Comparison of ENCODE assay signal across 2 cellular contexts in genomic region chr19:29967623-29968022, GRCh38.
TF ChIP-seq lines count a peak whose summit lies in the region.

No MANE protein-coding gene starts in this region.

TF ChIP-seq in HEK293, 187 proteins besides CTCF, POLR2A, EP300 and RAD21 (continued from another document):
- TF ChIP-seq PRDM10 (tag by site-specific recombination; IDR thresholded peaks at IDR 0.05) (0 out of 2 replicates have a peak, but pooled peaks have one; percentile 19), MYNN (tag by site-specific recombination; IDR thresholded peaks at IDR 0.05; ENCODE audit: borderline replicate concordance) (no peak), ZBTB26 (tag by site-specific recombination; optimal IDR thresholded peaks at IDR 0.05) (peak; percentile 5), ZNF785 (tag by site-specific recombination; IDR thresholded peaks at IDR 0.05) (no peak), ZBTB44 (tag by site-specific recombination; IDR thresholded peaks at IDR 0.05) (peak; percentile 23; the same call in 1 of the 2 replicates), FEZF1 (tag by site-specific recombination; IDR thresholded peaks at IDR 0.05) (peak; percentile 75), ZNF366 (tag by site-specific recombination; conservative IDR thresholded peaks at IDR 0.05) (peak; percentile 37), ZSCAN30 (tag by site-specific recombination; IDR thresholded peaks at IDR 0.05) (0 out of 2 replicates have a peak, but pooled peaks have one; percentile 35), ZNF19 (tag by site-specific recombination; IDR thresholded peaks at IDR 0.05; ENCODE audit: low read depth) (no peak), ZNF580 (tag by site-specific recombination; IDR thresholded peaks at IDR 0.05) (0 out of 2 replicates have a peak, but pooled peaks have one; percentile 38), MZF1 (tag by site-specific recombination; IDR thresholded peaks at IDR 0.05; ENCODE audit: borderline replicate concordance) (peak; percentile 82; the same call in 1 of the 2 replicates), ZNF114 (tag by site-specific recombination; IDR thresholded peaks at IDR 0.05) (no peak), ATF2 (tag by site-specific recombination; IDR thresholded peaks at IDR 0.05; ENCODE audit: low read depth) (no peak), ELK4 (IDR thresholded peaks at IDR 0.05; ENCODE audit: borderline replicate concordance, low read depth, low read length) (no peak), ZNF76 (tag by site-specific recombination; IDR thresholded peaks at IDR 0.05; ENCODE audit: borderline replicate concordance, low read depth) (no peak), ZEB2 (tag by site-specific recombination; IDR thresholded peaks at IDR 0.05) (0 out of 2 replicates have a peak, but pooled peaks have one; percentile 31), ZBTB17 (tag by site-specific recombination; IDR thresholded peaks at IDR 0.05) (peak; percentile 34; the same call in 1 of the 2 replicates), ZNF561 (tag by site-specific recombination; IDR thresholded peaks at IDR 0.05; ENCODE audit: borderline replicate concordance) (no peak), ZNF132 (tag by site-specific recombination; IDR thresholded peaks at IDR 0.05; ENCODE audit: borderline replicate concordance) (no peak)

TF ChIP-seq in SK-N-SH treated with all-trans-retinoic acid at 6 μM for 48 hours, 23 proteins besides CTCF, POLR2A, EP300 and RAD21 (continued from another document):
- TF ChIP-seq PATZ1 (CRISPR knock-in tag; IDR thresholded peaks at IDR 0.05; ENCODE audit: borderline replicate concordance) (no peak), ARNTL (CRISPR knock-in tag; IDR thresholded peaks at IDR 0.05; ENCODE audit: borderline replicate concordance, low read depth) (no peak), CSRNP3 (CRISPR knock-in tag; IDR thresholded peaks at IDR 0.05) (no peak), ESRRG (CRISPR knock-in tag; IDR thresholded peaks at IDR 0.05) (no peak), ZC3H10 (CRISPR knock-in tag; IDR thresholded peaks at IDR 0.05) (no peak)
TF ChIP-seq in SK-N-SH treated with all-trans-retinoic acid at 6 μM for 48 hours: peak in this region for 0.
